ENCODE assay signal across 23 cellular contexts in genomic region chr11:8383627-8384026, GRCh38.
"Had no signal": no experiment of that assay in that cellular context is flagged by ENCODE, and none has a peak within 500 bp of the region (broad histone marks: within the 10 kb centered on the region; RNA-seq: fewer than 3 reads in every experiment).

No MANE protein-coding gene starts in this region.

- H3K27me3 Mint-ChIP-seq: activated CD8-positive, alpha-beta T cell treated with anti-CD3 and anti-CD28 coated beads for 36 hours; activated naive CD8-positive, alpha-beta T cell; central memory CD8-positive, alpha-beta T cell had no signal

- H3K36me3 Mint-ChIP-seq: activated naive CD8-positive, alpha-beta T cell had no signal

- H3K27ac ChIP-seq: brain microvascular endothelial cell, esophagus squamous epithelium, gastroesophageal sphincter had no signal

- H3K9me3 Mint-ChIP-seq: activated CD8-positive, alpha-beta T cell treated with anti-CD3 and anti-CD28 coated beads for 36 hours; activated T-cell treated with anti-CD3 and anti-CD28 coated beads, Interleukin-2, amount 50 U/mL, for 4 hours; activated T-helper 17 cell treated with anti-CD3 and anti-CD28 coated beads, Interleukin-2, amount 50 U/mL, for 72 hours; central memory CD8-positive, alpha-beta T cell; effector memory CD8-positive, alpha-beta T cell had no signal

- H3K4me3 Mint-ChIP-seq: activated CD8-positive, alpha-beta T cell treated with anti-CD3 and anti-CD28 coated beads for 36 hours; activated naive CD8-positive, alpha-beta T cell; activated T-cell treated with anti-CD3 and anti-CD28 coated beads, Interleukin-2, amount 50 U/mL, for 4 hours; activated T-helper 17 cell treated with anti-CD3 and anti-CD28 coated beads, Interleukin-2, amount 50 U/mL, for 72 hours; central memory CD8-positive, alpha-beta T cell; effector memory CD8-positive, alpha-beta T cell had no signal

- H3K27me3 ChIP-seq: brain microvascular endothelial cell, esophagus squamous epithelium, gastroesophageal sphincter had no signal

- H3K4me3 ChIP-seq: esophagus squamous epithelium, gastroesophageal sphincter had no signal

- ATAC-seq: activated T-cell treated with anti-CD3 and anti-CD28 coated beads, Interleukin-2, amount 50 U/mL, for 4 hours; effector memory CD8-positive, alpha-beta T cell; gastroesophageal sphincter had no signal

- DNase-seq: activated CD4-positive, alpha-beta T cell treated with anti-CD3 and anti-CD28 coated beads for 48 hours; activated CD4-positive, alpha-beta T cell treated with anti-CD3 and anti-CD28 coated beads, Interleukin-2, amount 50 U/mL, for 1 hour; activated CD4-positive, alpha-beta T cell treated with anti-CD3 and anti-CD28 coated beads, Interleukin-2, amount 50 U/mL, for 48 hours; activated CD8-positive, alpha-beta memory T cell treated with anti-CD3 and anti-CD28 coated beads for 24 hours; activated effector memory CD4-positive, alpha-beta T cell treated with Interleukin-2 at 50 U/mL for 16 hours; activated gamma-delta T cell treated with Interleukin-2 at 50 U/mL for 16 hours; activated naive CD4-positive, alpha-beta T cell treated with anti-CD3 and anti-CD28 coated beads, Interleukin-2, amount 50 U/mL, for 16 hours; activated naive CD4-positive, alpha-beta T cell treated with Interleukin-2 at 50 U/mL for 16 hours; activated T-cell treated with anti-CD3 and anti-CD28 coated beads, Interleukin-2, amount 50 U/mL, for 4 hours; amniotic stem cell; anterior cingulate cortex; brain microvascular endothelial cell; cortex of kidney; dermis blood vessel endothelial cell; effector CD4-positive, alpha-beta T cell; effector memory CD8-positive, alpha-beta T cell; esophagus squamous epithelium; T-helper 9 cell had no signal

- H3K9me3 ChIP-seq: esophagus squamous epithelium, gastroesophageal sphincter had no signal

- H3K27ac Mint-ChIP-seq: activated CD8-positive, alpha-beta T cell treated with anti-CD3 and anti-CD28 coated beads for 36 hours; activated naive CD8-positive, alpha-beta T cell; activated T-helper 17 cell treated with anti-CD3 and anti-CD28 coated beads, Interleukin-2, amount 50 U/mL, for 72 hours; effector memory CD8-positive, alpha-beta T cell had no signal

- H3K36me3 ChIP-seq: brain microvascular endothelial cell, esophagus squamous epithelium, gastroesophageal sphincter had no signal

- H3K4me1 Mint-ChIP-seq: central memory CD8-positive, alpha-beta T cell had no signal
